ENCODE assay signal across 9 cellular contexts in the genomic region with DNA sequence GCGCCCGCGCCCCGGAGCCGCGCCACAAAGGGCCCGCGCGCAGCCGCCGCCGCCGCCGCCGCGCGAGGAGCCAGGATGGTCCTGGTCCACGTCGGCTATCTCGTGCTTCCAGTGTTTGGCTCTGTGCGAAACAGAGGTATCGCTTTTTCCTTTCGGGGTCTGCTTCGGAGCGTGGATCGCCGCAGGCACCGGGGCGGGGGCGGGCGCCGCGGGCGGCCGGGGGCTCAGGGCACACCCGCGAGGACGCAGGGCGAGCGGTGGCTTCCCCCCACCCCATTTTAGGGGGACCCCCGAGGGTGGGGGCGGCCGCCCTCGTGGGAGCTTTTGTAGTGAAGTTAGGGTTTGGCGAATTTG.
DNase-seq lines count a peak whose midpoint lies in the region; ATAC-seq and TF ChIP-seq lines count a peak whose summit lies in the region.
"Had no signal": no experiment of that assay in that cellular context is flagged by ENCODE, and none has a peak within 500 bp of the region (broad histone marks: within the 10 kb centered on the region; RNA-seq: fewer than 3 reads in every experiment).

No MANE protein-coding gene starts in this region.

- H3K9me3 ChIP-seq in RWPE2 (ENCODE audit: severe bottlenecking) = no peaks in the 10 kb centered on the region

- TF ChIP-seq CTCF in RWPE2 (IDR thresholded peaks at IDR 0.05; ENCODE audit: poor library complexity, severe bottlenecking) (no peak), fibroblast of the aortic adventitia (IDR thresholded peaks at IDR 0.05; ENCODE audit: insufficient read depth, low read length) (no peak), retinal pigment epithelial cell (conservative IDR thresholded peaks at IDR 0.05; ENCODE audit: low read depth, low read length) (no peak)

- no peaks in the 10 kb centered on the region for H3K27me3 ChIP-seq in RWPE2 (ENCODE audit: insufficient read depth, poor library complexity, severe bottlenecking)

- H3K4me1 ChIP-seq in RWPE2 (ENCODE audit: insufficient read depth, poor library complexity, severe bottlenecking) = peaks cover 19% of the 10 kb centered on the region

- peaks cover 15% of the 10 kb centered on the region for H3K36me3 ChIP-seq in RWPE2 (ENCODE audit: low read depth)

- peak; percentile 15; the same call in 2 of the 3 replicates for ATAC-seq in RWPE2 (ENCODE audit: low read depth)
- ATAC-seq in left colon = no peak
- ATAC-seq in GM18858 (IDR thresholded peaks at IDR 0.05; ENCODE audit: unreplicated experiment) = no peak

- H3K4me3 ChIP-seq in GM08714 (ENCODE audit: low read length) = peak overlapping the region; percentile 55
- H3K4me3 ChIP-seq in RWPE2 (ENCODE audit: severe bottlenecking) = peak overlapping the region; percentile 88
- H3K4me3 ChIP-seq in fibroblast of the aortic adventitia (ENCODE audit: low read depth, low read length) = peak overlapping the region; percentile 33
- peak overlapping the region; percentile 17 for H3K4me3 ChIP-seq in retinal pigment epithelial cell (ENCODE audit: low read length)

- DNase-seq in RWPE2 (ENCODE audit: low spot score) (peak; percentile 22), fibroblast of the aortic adventitia (ENCODE audit: low read depth) (no peak), retinal pigment epithelial cell (ENCODE audit: low read depth) (no peak), SIG-M5 treated with dmso at 0.1 percent for 504 hours (lab: John Stamatoyannopoulos, UW; ENCODE audit: unreplicated experiment) (no peak), left colon (no peak)
- DNase-seq in activated CD8-positive, alpha-beta memory T cell treated with anti-CD3 and anti-CD28 coated beads, Interleukin-2, amount 50 U/mL, for 48 hours = no peak
- DNase-seq: NCI-H1436 treated with DMSO at 0.1 percent for 48 hours had no signal

- peak overlapping the region; percentile 68 for H3K27ac ChIP-seq in RWPE2 (ENCODE audit: poor library complexity, severe bottlenecking)

- intact Hi-C loops in left colon (cut with DNase I, micrococcal nuclease) = no loop called here

Comparison
In these comparisons a context has a peak if more than half of its experiments do, and no peak if none do; other contexts are left out.
1. H3K4me3 ChIP-seq: peak in every context shown above with its lines; median percentile 88 in RWPE2; 55 in GM08714; 33 in fibroblast of the aortic adventitia; 17 in retinal pigment epithelial cell.